Comparison of ENCODE assay signal across 2 cellular contexts in the genomic region with DNA sequence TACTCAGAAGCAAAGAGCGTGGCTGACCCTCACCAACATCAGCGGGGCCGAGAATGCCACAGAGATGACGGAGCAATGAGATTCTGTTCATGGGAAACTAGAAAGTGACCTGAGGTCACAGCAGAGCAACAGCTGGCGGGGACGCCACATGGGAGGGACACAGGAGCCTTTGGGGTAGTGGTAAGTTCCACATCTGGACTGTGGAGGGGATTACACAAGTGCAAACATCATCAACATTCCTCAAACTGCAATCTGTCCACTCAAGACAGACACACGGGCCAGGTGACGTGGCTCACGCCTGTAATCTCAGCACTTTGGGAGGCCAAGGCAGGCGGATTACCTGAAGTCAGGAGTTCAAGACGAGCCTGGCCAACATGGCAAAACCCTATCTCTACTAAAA.
TF ChIP-seq lines count a peak whose summit lies in the region.

No MANE protein-coding gene starts in this region.

TF ChIP-seq in liver, 16 proteins besides CTCF, POLR2A, EP300 and RAD21:
- TF ChIP-seq RXRA (IDR thresholded peaks at IDR 0.05) (no peak), REST (IDR thresholded peaks at IDR 0.05) (no peak), FOXA1 (IDR thresholded peaks at IDR 0.05) (no peak), NR2F2 (IDR thresholded peaks at IDR 0.05) (no peak), EGR1 (IDR thresholded peaks at IDR 0.05; ENCODE audit: low read depth in 2 of 2) (no peak), ATF3 (IDR thresholded peaks at IDR 0.05) (no peak), TAF1 (conservative IDR thresholded peaks at IDR 0.05) (no peak), HNF4G (IDR thresholded peaks at IDR 0.05) (no peak), GABPA (IDR thresholded peaks at IDR 0.05 in 1 of 2, conservative IDR thresholded peaks at IDR 0.05 in 1 of 2) (no peak), HNF4A (conservative IDR thresholded peaks at IDR 0.05) (no peak), FOXA2 (IDR thresholded peaks at IDR 0.05) (no peak), JUND (IDR thresholded peaks at IDR 0.05) (no peak)

TF ChIP-seq in HepG2, 621 proteins besides CTCF, POLR2A, EP300 and RAD21:
- no peak for TF ChIP-seq ZMYM4 (CRISPR knock-in tag; IDR thresholded peaks at IDR 0.05)
- no peak for TF ChIP-seq ATF4 (CRISPR knock-in tag; IDR thresholded peaks at IDR 0.05)
- TF ChIP-seq ZNF850 (CRISPR knock-in tag; conservative IDR thresholded peaks at IDR 0.05) = no peak
- TF ChIP-seq, protein P1, sequence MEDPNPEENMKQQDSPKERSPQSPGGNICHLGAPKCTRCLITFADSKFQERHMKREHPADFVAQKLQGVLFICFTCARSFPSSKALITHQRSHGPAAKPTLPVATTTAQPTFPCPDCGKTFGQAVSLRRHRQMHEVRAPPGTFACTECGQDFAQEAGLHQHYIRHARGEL (CRISPR knock-in tag; IDR thresholded peaks at IDR 0.05) = no peak
- no peak for TF ChIP-seq ZNF720 (CRISPR knock-in tag; IDR thresholded peaks at IDR 0.05)
- no peak for TF ChIP-seq ZNF256 (CRISPR knock-in tag; conservative IDR thresholded peaks at IDR 0.05)
- TF ChIP-seq FOXO1 (CRISPR knock-in tag; IDR thresholded peaks at IDR 0.05) = no peak
- TF ChIP-seq ZNF3 (CRISPR knock-in tag; IDR thresholded peaks at IDR 0.05) = no peak
- no peak for TF ChIP-seq ZNF639 (CRISPR knock-in tag; conservative IDR thresholded peaks at IDR 0.05)
- no peak for TF ChIP-seq RCOR2 (CRISPR knock-in tag; IDR thresholded peaks at IDR 0.05)
- TF ChIP-seq, protein P2, sequence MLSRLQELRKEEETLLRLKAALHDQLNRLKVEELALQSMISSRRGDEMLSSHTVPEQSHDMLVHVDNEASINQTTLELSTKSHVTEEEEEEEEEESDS (CRISPR knock-in tag; IDR thresholded peaks at IDR 0.05; ENCODE audit: borderline replicate concordance) = no peak
- TF ChIP-seq ZNF737 (CRISPR knock-in tag; IDR thresholded peaks at IDR 0.05; ENCODE audit: borderline replicate concordance) = no peak
- TF ChIP-seq, protein P3, sequence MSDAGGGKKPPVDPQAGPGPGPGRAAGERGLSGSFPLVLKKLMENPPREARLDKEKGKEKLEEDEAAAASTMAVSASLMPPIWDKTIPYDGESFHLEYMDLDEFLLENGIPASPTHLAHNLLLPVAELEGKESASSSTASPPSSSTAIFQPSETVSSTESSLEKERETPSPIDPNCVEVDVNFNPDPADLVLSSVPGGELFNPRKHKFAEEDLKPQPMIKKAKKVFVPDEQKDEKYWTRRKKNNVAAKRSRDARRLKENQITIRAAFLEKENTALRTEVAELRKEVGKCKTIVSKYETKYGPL (CRISPR knock-in tag; IDR thresholded peaks at IDR 0.05) = no peak
- no peak for TF ChIP-seq NFE2 (CRISPR knock-in tag; IDR thresholded peaks at IDR 0.05)
- no peak for TF ChIP-seq RARA (CRISPR knock-in tag; IDR thresholded peaks at IDR 0.05)
